In the genomic region with DNA sequence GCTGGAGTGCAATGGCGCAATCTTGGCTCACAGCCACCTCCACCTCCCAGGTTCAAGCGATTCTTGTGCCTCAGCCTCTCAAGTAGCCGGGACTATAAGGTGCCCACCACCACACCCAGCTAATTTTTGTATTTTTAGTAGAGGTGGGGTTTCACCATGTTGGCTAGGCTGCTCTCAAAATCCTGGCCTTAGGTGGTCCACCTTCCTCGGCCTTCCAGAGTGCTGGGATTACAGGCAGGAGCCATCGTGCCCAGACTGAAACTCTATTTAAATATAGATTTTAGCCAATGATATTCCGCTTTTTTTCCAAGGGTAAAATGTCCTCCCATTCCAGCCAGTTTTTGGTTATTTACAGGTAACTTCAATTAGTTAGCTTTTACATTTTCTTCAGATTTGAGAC, we compare ENCODE assay signal across 4 cellular contexts.
A peak's percentile ranks its signal among the peaks of the same experiment; 100 is the strongest.
DNase-seq lines count a peak whose midpoint lies in the region; ATAC-seq, FAIRE-seq and TF ChIP-seq lines count a peak whose summit lies in the region.
"Not testable (repeated sequence)": the region's sequence is repeated elsewhere in the genome, so short reads cannot be mapped to it uniquely, and the experiment has no call there.

No MANE protein-coding gene starts in this region.

- H3K9me3 ChIP-seq in body of pancreas = not testable (repeated sequence)
- H3K9me3 ChIP-seq in esophagus muscularis mucosa = peaks cover 0 to 23% (median 15%) of the 10 kb centered on the region in 4 donors

- TF ChIP-seq CTCF in body of pancreas (IDR thresholded peaks at IDR 0.05); esophagus muscularis mucosa (IDR thresholded peaks at IDR 0.05): not testable (repeated sequence)

- peak; percentile 33 for FAIRE-seq in endometrium (lab: Jason Lieb, UNC)

- H3K4me1 ChIP-seq in body of pancreas, esophagus muscularis mucosa: not testable (repeated sequence)

- TF ChIP-seq EP300 in esophagus muscularis mucosa (IDR thresholded peaks at IDR 0.05) = not testable (repeated sequence)

- H3K4me3 ChIP-seq in body of pancreas, esophagus muscularis mucosa: not testable (repeated sequence)

- not testable (repeated sequence) for TF ChIP-seq POLR2A in body of pancreas (IDR thresholded peaks at IDR 0.05); esophagus muscularis mucosa (IDR thresholded peaks at IDR 0.05; ENCODE audit: low read depth)

- intact Hi-C loops in body of pancreas (cut with DNase I); esophagus muscularis mucosa (cut with DNase I); sciatic nerve (cut with DNase I): not testable (repeated sequence)

- 40 to 45% methylated on average over 6 of the region's 6 CpGs for WGBS in body of pancreas, 2 donors
- 67% methylated on average over 6 of the region's 6 CpGs for WGBS in esophagus muscularis mucosa

- H3K27me3 ChIP-seq in body of pancreas, esophagus muscularis mucosa: not testable (repeated sequence)

- not testable (repeated sequence) for H3K27ac ChIP-seq in body of pancreas; esophagus muscularis mucosa (replicated peaks in 1 of 4)

- peak; percentile 4 for ATAC-seq in body of pancreas
- ATAC-seq in sciatic nerve = peak; percentile 4

- not testable (repeated sequence) for DNase-seq in body of pancreas
- DNase-seq in esophagus muscularis mucosa (ENCODE audit: extremely low spot score) (peak; percentile 60), sciatic nerve (ENCODE audit: low spot score) (peak; percentile 61)

- H3K36me3 ChIP-seq in body of pancreas (replicated peaks in 1 of 2; ENCODE audit: insufficient read depth in 1 of 2, low read depth in 2 of 2); esophagus muscularis mucosa: not testable (repeated sequence)
